Comparison of ENCODE assay signal across 8 cellular contexts in genomic region chr15:90419738-90420487, GRCh38. TPM values are rescaled to one million over a fixed set of nuclear protein-coding genes. Genes with fewer than 3 reads are reported as not detected.
DNase-seq lines count a peak whose midpoint lies in the region; ATAC-seq, FAIRE-seq and TF ChIP-seq lines count a peak whose summit lies in the region.

No MANE protein-coding gene starts in this region.

- ATAC-seq in effector memory CD8-positive, alpha-beta T cell (replicated peaks): peak; percentile 62

- H3K4me3 Mint-ChIP-seq in effector memory CD8-positive, alpha-beta T cell: peak overlapping the region; percentile 55 to 76
- peak overlapping the region; percentile 52 for H3K4me3 Mint-ChIP-seq in osteocyte (ENCODE audit: unreplicated experiment)

- DNase-seq in stimulated activated naive CD4-positive, alpha-beta T cell treated with Interleukin-2 at 50 U/mL for 16 hours (lab: John Stamatoyannopoulos, UW): peak; percentile 13
- no peak for DNase-seq in stimulated activated naive CD4-positive, alpha-beta T cell (lab: John Stamatoyannopoulos, UW)
- DNase-seq in RCC 7860 (ENCODE audit: low spot score) (peak; percentile 70), osteocyte (ENCODE audit: extremely low spot score, unreplicated experiment) (no peak), OCI-LY7 (ENCODE audit: low spot score) (no peak), T1000 (lab: John Stamatoyannopoulos, UW) (no peak)
- DNase-seq in effector memory CD8-positive, alpha-beta T cell: no peak
- no peak for DNase-seq in effector CD8-positive, alpha-beta T cell (lab: John Stamatoyannopoulos, UW)

- H3K36me3 ChIP-seq in OCI-LY7 (ENCODE audit: insufficient read depth, low read length): no peaks in the 10 kb centered on the region

- FAIRE-seq in RCC 7860 (lab: Jason Lieb, UNC): peak; percentile 80

- TF ChIP-seq CTCF in osteocyte (IDR thresholded peaks at IDR 0.05) (no peak), OCI-LY7 (conservative IDR thresholded peaks at IDR 0.05; ENCODE audit: low read length) (no peak)

- no TSS peak for BruUV-seq in OCI-LY7 (replicated peaks; lab: Mats Ljungman, UMichigan)

- peaks cover 59% of the 10 kb centered on the region; the same call in 1 of the 2 replicates for H3K79me2 ChIP-seq in OCI-LY7 (ENCODE audit: insufficient read depth, low read depth, low read length)

- peaks cover 13% of the 10 kb centered on the region for H3K4me1 ChIP-seq in OCI-LY7 (ENCODE audit: insufficient read depth, low read length, poor library complexity, severe bottlenecking)

- no peaks in the 10 kb centered on the region for H4K20me1 ChIP-seq in OCI-LY7 (ENCODE audit: insufficient read depth, low read length)

- H3K27ac ChIP-seq in OCI-LY7 (ENCODE audit: low read depth, low read length, poor library complexity, severe bottlenecking): no peak overlapping the region

- peak overlapping the region; percentile 85 to 87 for H3K27ac Mint-ChIP-seq in effector memory CD8-positive, alpha-beta T cell
- H3K27ac Mint-ChIP-seq in osteocyte (ENCODE audit: unreplicated experiment): peak overlapping the region; percentile 90

- CTCF ChIA-PET in OCI-LY7 (lab: Charles Lee; ENCODE audit: unreplicated experiment): no interaction called here

- peaks cover 0 to 2% of the 10 kb centered on the region in 2 donors for H3K9me3 Mint-ChIP-seq in effector memory CD8-positive, alpha-beta T cell
- no peaks in the 10 kb centered on the region for H3K9me3 Mint-ChIP-seq in osteocyte (ENCODE audit: unreplicated experiment)

- no peaks in the 10 kb centered on the region for H3K27me3 Mint-ChIP-seq in effector memory CD8-positive, alpha-beta T cell
- H3K27me3 Mint-ChIP-seq in osteocyte (ENCODE audit: unreplicated experiment): no peaks in the 10 kb centered on the region

- peaks cover 4% of the 10 kb centered on the region; the same call in 1 of the 2 replicates for H3K9me3 ChIP-seq in OCI-LY7 (ENCODE audit: low read length)

- peaks cover 9% of the 10 kb centered on the region for H3K36me3 Mint-ChIP-seq in effector memory CD8-positive, alpha-beta T cell (ENCODE audit: insufficient read depth)
- peaks cover 6% of the 10 kb centered on the region for H3K36me3 Mint-ChIP-seq in osteocyte (ENCODE audit: unreplicated experiment)

- H3K4me2 ChIP-seq in OCI-LY7 (ENCODE audit: low read length): no peak overlapping the region

- no peak overlapping the region for H2AFZ ChIP-seq in OCI-LY7 (ENCODE audit: low read length)

- H3K9me2 ChIP-seq in OCI-LY7 (ENCODE audit: insufficient read depth, low read length): no peaks in the 10 kb centered on the region

- H3K4me1 Mint-ChIP-seq in effector memory CD8-positive, alpha-beta T cell (ENCODE audit: low read depth in 2 of 2): peaks cover 52 to 71% of the 10 kb centered on the region in 2 donors
- peaks cover 62% of the 10 kb centered on the region for H3K4me1 Mint-ChIP-seq in osteocyte (ENCODE audit: unreplicated experiment)

- intact Hi-C loops in OCI-LY7 (cut with micrococcal nuclease; ENCODE audit: unreplicated experiment): no loop called here

- H3K4me3 ChIP-seq in OCI-LY7 (ENCODE audit: low read depth, low read length, poor library complexity, severe bottlenecking): no peak overlapping the region

- POLR2A ChIA-PET in OCI-LY7 (lab: Charles Lee): interaction anchor here (1.1 to 1.5 kb wide), 3 partner anchors 11 to 30 kb away, joined by 3 to 7 read pairs (median 3); no protein-coding TSS in a partner anchor

RNA-seq across cellular contexts. Expression of gene IQGAP1, which starts 31.9 kb away (rescaled TPM):
- total RNA-seq in osteocyte (178 TPM in 2 replicates), OCI-LY7 (2022) (114 and 120 TPM in 2 replicates)
- 98.7 and 147 TPM in 2 replicates for total RNA-seq in OCI-LY7 (2014; rRNA removed; shearing (Covaris generic))

Comparison
In these comparisons a context has a peak if more than half of its experiments do, and no peak if none do; other contexts are left out.
1. DNase-seq: peak in stimulated activated naive CD4-positive, alpha-beta T cell treated with Interleukin-2 at 50 U/mL for 16 hours (single experiment) and RCC 7860 (single experiment); none in stimulated activated naive CD4-positive, alpha-beta T cell (0 of 6), effector memory CD8-positive, alpha-beta T cell (0 of 3), osteocyte (single experiment), OCI-LY7 (single experiment), effector CD8-positive, alpha-beta T cell (single experiment) and T1000 (single experiment).